ENCODE assay signal across 10 cellular contexts in genomic region chr20:46552460-46553420, GRCh38. TPM values are rescaled to one million over a fixed set of nuclear protein-coding genes. Genes with fewer than 3 reads are reported as not detected.
DNase-seq lines count a peak whose midpoint lies in the region; ATAC-seq and TF ChIP-seq lines count a peak whose summit lies in the region.
"Had no signal": no experiment of that assay in that cellular context is flagged by ENCODE, and none has a peak within 500 bp of the region (broad histone marks: within the 10 kb centered on the region; RNA-seq: fewer than 3 reads in every experiment).

No MANE protein-coding gene starts in this region.

- no peak overlapping the region for H3K27ac ChIP-seq in RWPE1
- H3K27ac ChIP-seq: VCaP had no signal

- ATAC-seq in HG03378 (IDR thresholded peaks at IDR 0.05; ENCODE audit: unreplicated experiment) = peak; percentile 67
- peak; percentile 91 for ATAC-seq in activated CD8-positive, alpha-beta memory T cell treated with anti-CD3 and anti-CD28 coated beads, Interleukin-2, amount 10 ng/mL, durations not matched to agents 7 days and 5 days

- peak overlapping the region; percentile 88 for H3K27ac Mint-ChIP-seq in activated CD8-positive, alpha-beta memory T cell treated with anti-CD3 and anti-CD28 coated beads, Interleukin-2, amount 10 ng/mL, durations not matched to agents 7 days and 5 days
- no peak overlapping the region for H3K27ac Mint-ChIP-seq in endothelial cell (ENCODE audit: unreplicated experiment)

- CTCF ChIA-PET in activated CD8-positive, alpha-beta memory T cell treated with anti-CD3 and anti-CD28 coated beads, Interleukin-2, amount 10 ng/mL, durations not matched to agents 7 days and 5 days (lab: Charles Lee) = interaction anchor here (0.7 to 9.2 kb wide), 7 partner anchors 8 to 137 kb away, joined by 3 to 69 read pairs (median 11); partner anchors contain the start of genes TP53RK and ZNF334
- CTCF ChIA-PET in RWPE1 (lab: Yijun Ruan, JAX) = interaction anchor here (0.6 to 3.4 kb wide), 5 partner anchors 9 to 141 kb away, joined by 4 to 19 read pairs (median 4); no protein-coding TSS in a partner anchor

- peak overlapping the region; percentile 39 for H3K4me3 Mint-ChIP-seq in activated CD8-positive, alpha-beta memory T cell treated with anti-CD3 and anti-CD28 coated beads, Interleukin-2, amount 10 ng/mL, durations not matched to agents 7 days and 5 days
- no peak overlapping the region for H3K4me3 Mint-ChIP-seq in endothelial cell (ENCODE audit: unreplicated experiment)

- no peaks in the 10 kb centered on the region for H3K27me3 Mint-ChIP-seq in activated CD8-positive, alpha-beta memory T cell treated with anti-CD3 and anti-CD28 coated beads, Interleukin-2, amount 10 ng/mL, durations not matched to agents 7 days and 5 days
- H3K27me3 Mint-ChIP-seq in endothelial cell (ENCODE audit: unreplicated experiment) = peaks cover 6% of the 10 kb centered on the region

- POLR2A ChIA-PET in RWPE1 (lab: Yijun Ruan, JAX; ENCODE audit: low non-redundant PET) = no interaction called here

- no peak for TF ChIP-seq CTCF in endothelial cell (IDR thresholded peaks at IDR 0.05; ENCODE audit: unreplicated experiment)
- TF ChIP-seq CTCF in RWPE1 (conservative IDR thresholded peaks at IDR 0.05; ENCODE audit: low read depth) = no peak

- DNase-seq in activated gamma-delta T cell treated with Interleukin-2 at 50 U/mL for 16 hours = peak; percentile 27
- DNase-seq in activated gamma-delta T cell (lab: John Stamatoyannopoulos, UW) = no peak
- DNase-seq in activated CD8-positive, alpha-beta memory T cell treated with anti-CD3 and anti-CD28 coated beads, Interleukin-2, amount 10 ng/mL, durations not matched to agents 7 days and 5 days = peak; percentile 92
- peak; percentile 31 to 33 for DNase-seq in stimulated activated CD8-positive, alpha-beta memory T cell treated with anti-CD3 and anti-CD28 coated beads, Interleukin-2, amount 100 ng/mL, for 48 hours (ENCODE audit: low read depth in 2 of 2)
- DNase-seq in endothelial cell (ENCODE audit: low spot score) = no peak
- no peak for DNase-seq in NCI-H2227 (lab: John Stamatoyannopoulos, UW; ENCODE audit: unreplicated experiment)
- no peak for DNase-seq in RWPE1 (ENCODE audit: low spot score)

- H3K4me1 Mint-ChIP-seq in activated CD8-positive, alpha-beta memory T cell treated with anti-CD3 and anti-CD28 coated beads, Interleukin-2, amount 10 ng/mL, durations not matched to agents 7 days and 5 days = peaks cover 66% of the 10 kb centered on the region
- no peaks in the 10 kb centered on the region for H3K4me1 Mint-ChIP-seq in endothelial cell (ENCODE audit: unreplicated experiment)

- peaks cover 6% of the 10 kb centered on the region for H3K36me3 Mint-ChIP-seq in activated CD8-positive, alpha-beta memory T cell treated with anti-CD3 and anti-CD28 coated beads, Interleukin-2, amount 10 ng/mL, durations not matched to agents 7 days and 5 days
- H3K36me3 Mint-ChIP-seq in endothelial cell (ENCODE audit: low read depth, unreplicated experiment) = no peaks in the 10 kb centered on the region

- H3K9me3 Mint-ChIP-seq in activated CD8-positive, alpha-beta memory T cell treated with anti-CD3 and anti-CD28 coated beads, Interleukin-2, amount 10 ng/mL, durations not matched to agents 7 days and 5 days (ENCODE audit: low read depth) = no peaks in the 10 kb centered on the region
- H3K9me3 Mint-ChIP-seq in endothelial cell (ENCODE audit: unreplicated experiment) = no peaks in the 10 kb centered on the region

RNA-seq across cellular contexts. Expression of gene OCSTAMP, which starts 2.3 kb away (rescaled TPM):
- not detected for total RNA-seq in activated CD8-positive, alpha-beta memory T cell treated with anti-CD3 and anti-CD28 coated beads, Interleukin-2, amount 10 ng/mL, durations not matched to agents 7 days and 5 days
- total RNA-seq in endothelial cell (ENCODE audit: unreplicated experiment) = not detected
- total RNA-seq: liver had no signal

RNA-seq across cellular contexts. Expression of gene ZNF334, which starts 39.4 kb away (rescaled TPM):
- total RNA-seq in activated CD8-positive, alpha-beta memory T cell treated with anti-CD3 and anti-CD28 coated beads, Interleukin-2, amount 10 ng/mL, durations not matched to agents 7 days and 5 days = 1 to 10 TPM; 1.7 to 1.8 TPM
- total RNA-seq in endothelial cell (ENCODE audit: unreplicated experiment) = 19.5 TPM

Comparison
In these comparisons a context has a peak if more than half of its experiments do, and no peak if none do; other contexts are left out.
1. DNase-seq: peak in activated gamma-delta T cell treated with Interleukin-2 at 50 U/mL for 16 hours (single experiment), activated CD8-positive, alpha-beta memory T cell treated with anti-CD3 and anti-CD28 coated beads, Interleukin-2, amount 10 ng/mL, durations not matched to agents 7 days and 5 days (single experiment) and stimulated activated CD8-positive, alpha-beta memory T cell treated with anti-CD3 and anti-CD28 coated beads, Interleukin-2, amount 100 ng/mL, for 48 hours (2 of 2); none in activated gamma-delta T cell (single experiment), endothelial cell (single experiment), NCI-H2227 (single experiment) and RWPE1 (single experiment).